In the genomic region with DNA sequence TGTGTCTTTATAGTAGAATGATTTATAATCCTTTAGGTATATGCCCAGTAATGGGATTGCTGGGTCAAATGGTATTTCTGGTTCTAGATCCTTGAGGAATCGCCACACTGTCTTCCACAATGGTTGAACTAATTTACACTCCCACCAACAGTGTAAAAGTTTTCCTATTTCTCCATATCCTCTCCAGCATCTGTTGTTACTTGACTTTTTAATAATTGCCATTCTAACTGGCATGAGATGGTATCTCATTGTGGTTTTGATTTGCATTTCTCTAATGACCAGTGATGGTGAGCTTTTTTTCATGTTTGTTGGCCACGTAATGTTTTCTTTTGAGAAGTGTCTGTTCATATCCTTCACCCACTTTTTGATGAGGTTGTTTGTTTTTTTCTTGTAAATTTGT, we compare ENCODE assay signal across 7 cellular contexts. TPM values are rescaled to one million over a fixed set of nuclear protein-coding genes. Genes with fewer than 3 reads are reported as not detected.
"Had no signal": no experiment of that assay in that cellular context is flagged by ENCODE, and none has a peak within 500 bp of the region (broad histone marks: within the 10 kb centered on the region; RNA-seq: fewer than 3 reads in every experiment).

No MANE protein-coding gene starts in this region.

RNA-seq across cellular contexts. Expression of a gene that starts 14.9 kb away (rescaled TPM):
- total RNA-seq: GM23248, H1, H4, H7, H9, HFFc6 had no signal
- polyA plus RNA-seq: GM23248, GM23338 had no signal

RNA-seq across cellular contexts. Expression of a gene that starts 15.2 kb away (rescaled TPM):
- total RNA-seq: GM23248, H4, HFFc6 had no signal
- polyA plus RNA-seq: GM23248 had no signal

RNA-seq across cellular contexts. Expression of a gene that starts 42.5 kb away (rescaled TPM):
- total RNA-seq: GM23248, GM23338, H1, H4, H7, H9, HFFc6 had no signal
- polyA plus RNA-seq: GM23248, GM23338, H1 had no signal
